In the genomic region with DNA sequence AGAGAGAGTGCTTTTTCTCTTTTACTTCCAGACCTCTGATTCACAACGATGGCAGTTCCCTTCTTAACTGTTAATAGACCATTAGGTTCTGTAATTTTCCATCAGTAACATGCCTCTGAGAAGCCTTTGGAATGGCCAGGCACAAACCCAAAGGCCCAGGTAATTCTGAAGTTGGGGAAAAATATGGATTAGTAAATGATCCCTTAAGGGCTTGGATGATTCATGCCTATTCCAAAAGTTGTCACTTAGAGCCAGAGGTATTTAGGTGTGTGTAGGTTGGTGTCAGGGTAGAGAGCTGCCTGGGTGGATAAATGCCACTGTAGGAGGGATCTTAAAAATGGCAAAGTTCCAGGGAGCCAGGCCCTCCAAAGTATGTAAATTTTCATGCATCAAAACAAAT, we compare ENCODE assay signal across 18 cellular contexts.
"Had no signal": no experiment of that assay in that cellular context is flagged by ENCODE, and none has a peak within 500 bp of the region (broad histone marks: within the 10 kb centered on the region; RNA-seq: fewer than 3 reads in every experiment).

No MANE protein-coding gene starts in this region.

- DNase-seq: activated CD4-positive, alpha-beta T cell treated with anti-CD3 and anti-CD28 coated beads, Interleukin-2, amount 50 U/mL, for 48 hours; activated CD4-positive, CD25-positive, alpha-beta regulatory T cell treated with anti-CD3 and anti-CD28 coated beads, Interleukin-2, amount 50 U/mL, for 72 hours; activated naive CD4-positive, alpha-beta T cell treated with Interleukin-2 at 50 U/mL for 16 hours; activated naive CD8-positive, alpha-beta T cell treated with anti-CD3 and anti-CD28 coated beads, Interleukin-2, amount 50 U/mL, for 24 hours; erythroblast; heart right ventricle; left ventricle myocardium inferior; mesenchymal stem cell; natural killer cell; posterior cingulate gyrus; right cardiac atrium; small intestine; stomach; T-cell; T-helper 9 cell; testis had no signal

- H3K27ac ChIP-seq: ascending aorta, gastroesophageal sphincter, heart right ventricle, left ventricle myocardium inferior, stomach, testis had no signal

- H3K9me3 ChIP-seq: ascending aorta, gastroesophageal sphincter, left ventricle myocardium inferior, stomach, testis had no signal

- H3K36me3 ChIP-seq: ascending aorta, gastroesophageal sphincter, heart right ventricle, left ventricle myocardium inferior, stomach had no signal

- H3K27me3 ChIP-seq: ascending aorta, gastroesophageal sphincter, heart right ventricle, stomach, testis had no signal

- H3K4me3 ChIP-seq: ascending aorta, gastroesophageal sphincter, heart right ventricle, left ventricle myocardium inferior, stomach, testis had no signal

- H3K4me1 ChIP-seq: testis had no signal
